ENCODE assay signal across 1 cellular context in genomic region chr12:14247166-14247565, GRCh38.
TF ChIP-seq lines count a peak whose summit lies in the region.

No MANE protein-coding gene starts in this region.

TF ChIP-seq in H1, 55 proteins besides CTCF, POLR2A, EP300 and RAD21 (continued from another document):
- TF ChIP-seq CHD7 (IDR thresholded peaks at IDR 0.05; ENCODE audit: insufficient replicate concordance, low read length) (no peak), ASH2L (IDR thresholded peaks at IDR 0.05; ENCODE audit: low read length) (no peak), HDAC2 (IDR thresholded peaks at IDR 0.05; ENCODE audit: borderline replicate concordance in 1 of 2, low read depth in 2 of 2, low read length in 2 of 2) (no peak), FOSL1 (IDR thresholded peaks at IDR 0.05; ENCODE audit: insufficient read depth, low read depth, low read length) (no peak), MAX (IDR thresholded peaks at IDR 0.05) (no peak), BACH1 (IDR thresholded peaks at IDR 0.05; ENCODE audit: low read length) (no peak), CREB1 (IDR thresholded peaks at IDR 0.05) (no peak), POU5F1 (IDR thresholded peaks at IDR 0.05; ENCODE audit: low read depth, low read length) (no peak)
